21 cellular contexts compared by ENCODE assay signal in genomic region chr5:107764282-107764681, GRCh38.
DNase-seq lines count a peak whose midpoint lies in the region; ATAC-seq and TF ChIP-seq lines count a peak whose summit lies in the region.
"Had no signal": no experiment of that assay in that cellular context is flagged by ENCODE, and none has a peak within 500 bp of the region (broad histone marks: within the 10 kb centered on the region; RNA-seq: fewer than 3 reads in every experiment).

No MANE protein-coding gene starts in this region.

- no peak overlapping the region for H3K9ac ChIP-seq in SK-N-MC (ENCODE audit: insufficient read length)
- H3K9ac ChIP-seq: BLaER1 had no signal

- intact Hi-C loops in left colon (cut with DNase I, micrococcal nuclease), result no loop called here
- intact Hi-C loops in mucosa of descending colon (cut with DNase I, micrococcal nuclease), result no loop called here
- intact Hi-C loops in transverse colon (cut with DNase I; ENCODE audit: low total_unique reads), result no loop called here

- H3K4me3 ChIP-seq in SK-N-MC (peak overlapping the region; percentile 18), mucosa of descending colon (no peak overlapping the region), transverse colon (no peak overlapping the region)
- H3K4me3 ChIP-seq: BLaER1, GM12878 had no signal

- H3K4me1 ChIP-seq in mucosa of descending colon (ENCODE audit: low read depth), result peaks cover 17% of the 10 kb centered on the region
- peaks cover 0 to 24% (median 6%) of the 10 kb centered on the region in 4 donors for H3K4me1 ChIP-seq in transverse colon
- H3K4me1 ChIP-seq: BE2C, BLaER1, Caco-2 had no signal

- H3K9me3 Mint-ChIP-seq in activated CD8-positive, alpha-beta T cell treated with anti-CD3 and anti-CD28 coated beads, Interleukin-2, amount 10 ng/mL, durations not matched to agents 7 days and 5 days (ENCODE audit: insufficient read depth), result no peaks in the 10 kb centered on the region
- H3K9me3 Mint-ChIP-seq: CD4-positive, alpha-beta T cell; CD8-positive, alpha-beta T cell had no signal

- H3K36me3 ChIP-seq in SK-N-MC (ENCODE audit: insufficient read depth, low read length), result no peaks in the 10 kb centered on the region
- no peaks in the 10 kb centered on the region for H3K36me3 ChIP-seq in mucosa of descending colon (ENCODE audit: low read depth)
- H3K36me3 ChIP-seq in transverse colon, result no peaks in the 10 kb centered on the region
- H3K36me3 ChIP-seq: BE2C, BLaER1 had no signal

- no peaks in the 10 kb centered on the region for H3K36me3 Mint-ChIP-seq in activated CD8-positive, alpha-beta T cell treated with anti-CD3 and anti-CD28 coated beads, Interleukin-2, amount 10 ng/mL, durations not matched to agents 7 days and 5 days (ENCODE audit: low read depth)
- H3K36me3 Mint-ChIP-seq: CD14-positive monocyte; CD8-positive, alpha-beta T cell had no signal

- no peak overlapping the region for H3K27ac Mint-ChIP-seq in activated CD8-positive, alpha-beta T cell treated with anti-CD3 and anti-CD28 coated beads, Interleukin-2, amount 10 ng/mL, durations not matched to agents 7 days and 5 days
- H3K27ac Mint-ChIP-seq: CD14-positive monocyte; CD4-positive, alpha-beta T cell; CD8-positive, alpha-beta T cell had no signal

- WGBS in transverse colon (ENCODE audit: low coverage in 1 of 2), 2 donors, result 31 to 55% methylated on average over 5 of the region's 5 CpGs

- TF ChIP-seq CTCF in mucosa of descending colon (IDR thresholded peaks at IDR 0.05) (no peak), transverse colon (IDR thresholded peaks at IDR 0.05) (no peak), GM10266 (IDR thresholded peaks at IDR 0.05; ENCODE audit: control insufficient read depth, insufficient read depth, low read depth, missing control alignments) (no peak)

- in situ Hi-C loops in transverse colon (cut with MboI; ENCODE audit: low pct_ligation_motif_present in 1 of 4, low pct_unique_long_range_greater_than_20kb in 1 of 4, low sequenced_read_pairs in 3 of 4), result no loop called here

- no peak for TF ChIP-seq EP300 in transverse colon (IDR thresholded peaks at IDR 0.05; ENCODE audit: low read depth)

- POLR2A ChIA-PET in activated CD8-positive, alpha-beta T cell treated with anti-CD3 and anti-CD28 coated beads, Interleukin-2, amount 10 ng/mL, durations not matched to agents 7 days and 5 days (lab: Charles Lee), result no interaction called here

- H3K27me3 Mint-ChIP-seq in activated CD8-positive, alpha-beta T cell treated with anti-CD3 and anti-CD28 coated beads, Interleukin-2, amount 10 ng/mL, durations not matched to agents 7 days and 5 days (ENCODE audit: low read depth), result peaks cover 6% of the 10 kb centered on the region
- H3K27me3 Mint-ChIP-seq: CD4-positive, alpha-beta T cell had no signal

- ATAC-seq in left colon (peak; percentile 79), mucosa of descending colon (peak; percentile 71), HG03097 (IDR thresholded peaks at IDR 0.05; ENCODE audit: low FRiP score, unreplicated experiment) (no peak), HG03460 (IDR thresholded peaks at IDR 0.05; ENCODE audit: unreplicated experiment) (no peak)
- ATAC-seq in activated CD8-positive, alpha-beta T cell treated with anti-CD3 and anti-CD28 coated beads, Interleukin-2, amount 10 ng/mL, durations not matched to agents 7 days and 5 days, result no peak
- ATAC-seq: CD8-positive, alpha-beta T cell; GM12878 had no signal

- DNase-seq in SK-N-MC (ENCODE audit: low read depth, low spot score) (no peak), left colon (no peak), mucosa of descending colon (no peak), transverse colon (no peak), GM10266 (ENCODE audit: extremely low spot score) (no peak)
- DNase-seq in activated CD8-positive, alpha-beta T cell treated with anti-CD3 and anti-CD28 coated beads, Interleukin-2, amount 10 ng/mL, durations not matched to agents 7 days and 5 days, result no peak
- DNase-seq: 8988T; ACHN; BE2C; C1 segment of cervical spinal cord; Caco-2; Calu3; CD4-positive, alpha-beta T cell; CD8-positive, alpha-beta T cell; DMS79 treated with DMSO at 0.1 percent for 48 hours; GF-D8 had no signal

- peak overlapping the region; percentile 74 for H3K27ac ChIP-seq in SK-N-MC
- H3K27ac ChIP-seq in transverse colon, result peak overlapping the region; percentile 24 to 62 (median 58)
- H3K27ac ChIP-seq: BLaER1 had no signal

- CTCF ChIA-PET in activated CD8-positive, alpha-beta T cell treated with anti-CD3 and anti-CD28 coated beads, Interleukin-2, amount 10 ng/mL, durations not matched to agents 7 days and 5 days (lab: Charles Lee), result no interaction called here

- H3K4me3 Mint-ChIP-seq in activated CD8-positive, alpha-beta T cell treated with anti-CD3 and anti-CD28 coated beads, Interleukin-2, amount 10 ng/mL, durations not matched to agents 7 days and 5 days, result no peak overlapping the region
- H3K4me3 Mint-ChIP-seq: CD14-positive monocyte; CD4-positive, alpha-beta T cell; CD8-positive, alpha-beta T cell had no signal

- TF ChIP-seq POLR2A in transverse colon (IDR thresholded peaks at IDR 0.05), result no peak

- H3K27me3 ChIP-seq in transverse colon, result no peaks in the 10 kb centered on the region
- H3K27me3 ChIP-seq: BE2C, BLaER1 had no signal

- no peaks in the 10 kb centered on the region for H3K4me1 Mint-ChIP-seq in activated CD8-positive, alpha-beta T cell treated with anti-CD3 and anti-CD28 coated beads, Interleukin-2, amount 10 ng/mL, durations not matched to agents 7 days and 5 days (ENCODE audit: low read depth)
- H3K4me1 Mint-ChIP-seq: CD14-positive monocyte had no signal

- H3K9me3 ChIP-seq in SK-N-MC (ENCODE audit: low read depth, low read length) (no peaks in the 10 kb centered on the region), mucosa of descending colon (no peaks in the 10 kb centered on the region), transverse colon (no peaks in the 10 kb centered on the region)
- H3K9me3 ChIP-seq: BE2C, BLaER1, Caco-2 had no signal

Comparison
In these comparisons a context has a peak if more than half of its experiments do, and no peak if none do; other contexts are left out.
1. ATAC-seq: peak in left colon (single experiment) and mucosa of descending colon (single experiment); none in HG03097 (single experiment), HG03460 (single experiment) and activated CD8-positive, alpha-beta T cell treated with anti-CD3 and anti-CD28 coated beads, Interleukin-2, amount 10 ng/mL, durations not matched to agents 7 days and 5 days (single experiment).